Comparison of ENCODE assay signal across 8 cellular contexts in the genomic region with DNA sequence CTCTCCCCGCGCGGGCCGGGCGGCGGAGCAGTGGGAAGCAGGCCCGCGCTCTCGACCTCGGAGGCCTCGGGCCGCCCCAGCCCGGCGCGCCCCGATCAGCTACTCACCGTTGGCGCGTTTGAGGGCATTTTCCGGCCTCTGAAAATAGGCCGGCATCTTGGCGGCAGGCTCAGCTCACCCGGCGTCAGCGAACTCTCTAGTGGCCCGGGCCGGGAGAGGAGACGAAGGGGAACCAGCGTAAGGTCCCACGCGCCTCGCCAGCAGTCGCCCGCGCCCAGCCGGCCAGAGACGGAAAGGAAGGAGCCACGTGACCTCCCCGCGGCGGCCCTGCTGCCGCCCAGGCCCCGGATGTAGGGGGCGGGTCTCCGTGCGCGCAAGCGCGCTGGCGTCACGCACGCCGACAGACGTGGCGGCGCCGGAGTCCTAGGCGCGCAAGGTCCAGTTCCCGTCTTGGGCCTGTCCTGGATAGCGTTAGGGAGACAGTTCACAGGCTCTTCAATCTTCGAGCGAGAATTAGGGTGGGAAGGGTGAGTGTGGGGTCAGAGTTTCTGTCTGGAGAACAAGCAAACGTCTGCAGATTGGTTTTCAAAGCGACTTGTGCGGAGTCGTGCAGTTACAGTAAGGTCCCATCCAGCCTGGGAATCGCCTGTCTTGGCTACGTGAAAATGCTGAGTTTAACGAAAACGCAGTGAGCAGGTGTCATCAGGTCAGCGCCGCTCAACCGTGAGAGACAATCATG. TPM values are rescaled to one million over a fixed set of nuclear protein-coding genes. Genes with fewer than 3 reads are reported as not detected.
DNase-seq lines count a peak whose midpoint lies in the region; ATAC-seq and TF ChIP-seq lines count a peak whose summit lies in the region.

TSS of gene EIF3A (minus strand) at position 297 of the 739 bp plus-strand sequence. CDS start at position 156, 141 bp downstream.

- intact Hi-C loops in left colon (cut with DNase I, micrococcal nuclease) = no loop called here

- ATAC-seq in GM19025 (IDR thresholded peaks at IDR 0.05; ENCODE audit: low read depth, unreplicated experiment) (peak; percentile 81), HG03280 (IDR thresholded peaks at IDR 0.05; ENCODE audit: unreplicated experiment) (peak; percentile 82), left colon (peak; percentile 90)

- DNase-seq in AML-193 (lab: John Stamatoyannopoulos, UW) (peak; percentile 85 to 86), NCI-H510A (lab: John Stamatoyannopoulos, UW) (peak; percentile 69), coronary artery (ENCODE audit: low spot score) (peak; percentile 94), left colon (peak; percentile 88 to 93)
- DNase-seq in activated CD4-positive, alpha-beta T cell treated with anti-CD3 and anti-CD28 coated beads for 48 hours = peak; percentile 94
- DNase-seq in stimulated activated CD4-positive, alpha-beta T cell treated with anti-CD3 and anti-CD28 coated beads, Interleukin-1b, Interleukin-23, amount 100 ng/mL, for 4 hours (ENCODE audit: low read depth in 2 of 2) = peak; percentile 85 to 88

- peak within 1 kb of the TSS; percentile 78 for H3K4me3 ChIP-seq in coronary artery

- H3K27ac ChIP-seq in coronary artery = peak within 1 kb of the TSS; percentile 89 to 93

- no peak for TF ChIP-seq CTCF in coronary artery (IDR thresholded peaks at IDR 0.05)

RNA-seq across cellular contexts. Expression of gene EIF3A, which starts in this region (rescaled TPM):
- 100 to 1,000 TPM in 1 of 2 donors, 10 to 100 TPM in 1; 98.2 to 119 TPM for total RNA-seq in left colon

Comparison
In these comparisons a context has a peak if more than half of its experiments do, and no peak if none do; other contexts are left out.
1. Peak in every context shown above with its lines: DNase-seq, ATAC-seq, H3K4me3 ChIP-seq and H3K27ac ChIP-seq.